Comparison of ENCODE assay signal across 9 cellular contexts in the genomic region with DNA sequence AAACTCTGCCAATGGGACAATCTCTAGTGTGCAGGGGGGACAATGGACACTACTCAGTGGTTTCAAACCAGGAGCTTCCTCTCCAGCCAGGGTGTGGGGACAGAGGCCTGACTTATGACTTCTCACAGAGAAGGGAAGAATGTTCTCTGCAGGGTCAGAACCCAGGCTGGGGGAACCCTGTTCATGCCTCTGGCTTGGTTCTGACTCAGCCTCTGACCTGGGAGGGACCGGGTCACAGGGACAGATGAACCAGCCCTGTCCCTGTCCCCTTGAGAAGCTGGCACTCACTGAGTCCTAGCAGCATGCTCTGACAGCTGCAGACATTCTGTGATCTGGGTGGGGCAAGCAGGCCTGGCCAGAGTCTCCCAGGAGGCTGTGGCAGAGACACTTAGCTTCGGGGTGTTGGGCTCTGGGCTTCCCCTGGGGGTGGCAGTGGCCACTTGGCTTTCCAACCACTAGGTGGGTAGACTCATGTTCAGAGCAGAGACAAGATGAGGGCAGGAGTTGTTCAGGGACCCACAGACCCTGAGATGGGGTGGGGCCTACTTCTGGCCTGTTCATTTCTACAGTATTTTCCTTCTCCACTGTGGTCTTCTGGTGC. TPM values are rescaled to one million over a fixed set of nuclear protein-coding genes. Genes with fewer than 3 reads are reported as not detected.
DNase-seq lines count a peak whose midpoint lies in the region; ATAC-seq and TF ChIP-seq lines count a peak whose summit lies in the region.
"Had no signal": no experiment of that assay in that cellular context is flagged by ENCODE, and none has a peak within 500 bp of the region (broad histone marks: within the 10 kb centered on the region; RNA-seq: fewer than 3 reads in every experiment).

No MANE protein-coding gene starts in this region.

- peaks cover 21 to 88% (median 45%) of the 10 kb centered on the region in 3 donors for H3K4me1 ChIP-seq in esophagus squamous epithelium

- H3K36me3 Mint-ChIP-seq in natural killer cell treated with Interleukin-12 subunit alpha and Interleukin-12 subunit beta and Interleukin-15 and Interleukin-18, amount 100 ng/mL, for 72 hours: no peaks in the 10 kb centered on the region

- 38% methylated on average over 2 of the region's 2 CpGs; no CpG with 5 or more reads in 1 of the 2 donors for WGBS in esophagus squamous epithelium, 2 donors

- no peaks in the 10 kb centered on the region for H3K36me3 ChIP-seq in esophagus squamous epithelium

- peak overlapping the region; percentile 68 to 77 for H3K27ac Mint-ChIP-seq in natural killer cell treated with Interleukin-12 subunit alpha and Interleukin-12 subunit beta and Interleukin-15 and Interleukin-18, amount 100 ng/mL, for 72 hours

- ATAC-seq in natural killer cell treated with Interleukin-12 subunit alpha and Interleukin-12 subunit beta and Interleukin-15 and Interleukin-18, amount 100 ng/mL, for 72 hours: peak; percentile 74 to 81
- ATAC-seq in HG02885 (IDR thresholded peaks at IDR 0.05; ENCODE audit: poor library complexity, unreplicated experiment): no peak

- DNase-seq in AG20443 (ENCODE audit: low spot score): peak; percentile 32
- no peak for DNase-seq in HL-60 (ENCODE audit: low read depth in 1 of 2, low spot score in 1 of 2)
- DNase-seq in esophagus squamous epithelium (lab: John Stamatoyannopoulos, UW): no peak
- peak; percentile 73 for DNase-seq in natural killer cell treated with Interleukin-12 subunit alpha and Interleukin-12 subunit beta and Interleukin-15 and Interleukin-18, amount 100 ng/mL, for 72 hours (ENCODE audit: low spot score)
- DNase-seq in NCI-H2227 (lab: John Stamatoyannopoulos, UW; ENCODE audit: unreplicated experiment): no peak
- no peak for DNase-seq in NCI-H1417 (lab: John Stamatoyannopoulos, UW)
- DNase-seq in effector CD8-positive, alpha-beta T cell (lab: John Stamatoyannopoulos, UW): no peak

- H3K4me1 Mint-ChIP-seq in natural killer cell treated with Interleukin-12 subunit alpha and Interleukin-12 subunit beta and Interleukin-15 and Interleukin-18, amount 100 ng/mL, for 72 hours (ENCODE audit: low read depth in 2 of 2): peaks cover 14 to 34% of the 10 kb centered on the region in 2 donors

- H3K27me3 Mint-ChIP-seq in natural killer cell treated with Interleukin-12 subunit alpha and Interleukin-12 subunit beta and Interleukin-15 and Interleukin-18, amount 100 ng/mL, for 72 hours: peaks cover 0 to under 1% of the 10 kb centered on the region in 2 donors

- intact Hi-C loops in esophagus squamous epithelium (cut with DNase I): no loop called here

- H3K4me3 Mint-ChIP-seq in natural killer cell treated with Interleukin-12 subunit alpha and Interleukin-12 subunit beta and Interleukin-15 and Interleukin-18, amount 100 ng/mL, for 72 hours: peak overlapping the region; percentile 55

- H3K9me3 Mint-ChIP-seq in natural killer cell treated with Interleukin-12 subunit alpha and Interleukin-12 subunit beta and Interleukin-15 and Interleukin-18, amount 100 ng/mL, for 72 hours: no peaks in the 10 kb centered on the region

- no peak overlapping the region for H3K4me3 ChIP-seq in HL-60 (replicated peaks; ENCODE audit: insufficient read depth, low read length)
- no peak overlapping the region for H3K4me3 ChIP-seq in esophagus squamous epithelium

- H3K27me3 ChIP-seq in HL-60 (ENCODE audit: insufficient read depth, poor library complexity, severe bottlenecking) (no peaks in the 10 kb centered on the region), esophagus squamous epithelium (no peaks in the 10 kb centered on the region)

- TF ChIP-seq CTCF in HL-60 (IDR thresholded peaks at IDR 0.05; ENCODE audit: insufficient read depth, low read length) (no peak), esophagus squamous epithelium (IDR thresholded peaks at IDR 0.05) (no peak)

- H3K9me3 ChIP-seq in esophagus squamous epithelium: no peaks in the 10 kb centered on the region

- TF ChIP-seq POLR2A in esophagus squamous epithelium (IDR thresholded peaks at IDR 0.05): no peak

- H3K27ac ChIP-seq in HL-60 (replicated peaks) (peak overlapping the region; percentile 62), esophagus squamous epithelium (peak overlapping the region; percentile 3 to 75 (median 72))

RNA-seq across cellular contexts. Expression of a gene that starts 13.6 kb away (rescaled TPM):
- total RNA-seq in esophagus squamous epithelium: 10 to 100 TPM in 3 of 4 donors, 1 to 10 TPM in 1; 3.6 to 24.0 (median 18.5) TPM
- 1 to 10 TPM; 1.2 to 1.4 TPM for total RNA-seq in natural killer cell treated with Interleukin-12 subunit alpha and Interleukin-12 subunit beta and Interleukin-15 and Interleukin-18, amount 100 ng/mL, for 72 hours

RNA-seq across cellular contexts. Expression of a gene that starts 48.2 kb away (rescaled TPM):
- total RNA-seq in esophagus squamous epithelium: 10 to 100 TPM in 1 of 4 donors, 1 to 10 TPM in 2, under 1 TPM in 1; 0.72 to 24.0 (median 4.4) TPM
- not detected for total RNA-seq in natural killer cell treated with Interleukin-12 subunit alpha and Interleukin-12 subunit beta and Interleukin-15 and Interleukin-18, amount 100 ng/mL, for 72 hours
- total RNA-seq: OCI-LY7 had no signal

Comparison
In these comparisons a context has a peak if more than half of its experiments do, and no peak if none do; other contexts are left out.
1. DNase-seq: peak in AG20443 (single experiment) and natural killer cell treated with Interleukin-12 subunit alpha and Interleukin-12 subunit beta and Interleukin-15 and Interleukin-18, amount 100 ng/mL, for 72 hours (single experiment); none in HL-60 (0 of 2), esophagus squamous epithelium (single experiment), NCI-H2227 (single experiment), NCI-H1417 (0 of 3) and effector CD8-positive, alpha-beta T cell (single experiment).